6 cellular contexts compared by ENCODE assay signal in genomic region chr16:30194177-30194925, GRCh38. TPM values are rescaled to one million over a fixed set of nuclear protein-coding genes. Genes with fewer than 3 reads are reported as not detected.
DNase-seq lines count a peak whose midpoint lies in the region; ATAC-seq and TF ChIP-seq lines count a peak whose summit lies in the region.
"Not testable (repeated sequence)": the region's sequence is repeated elsewhere in the genome, so short reads cannot be mapped to it uniquely, and the experiment has no call there.

No MANE protein-coding gene starts in this region.

- not testable (repeated sequence) for TF ChIP-seq CTCF in fibroblast of pulmonary artery (IDR thresholded peaks at IDR 0.05; ENCODE audit: low read length, missing control alignments)

- H3K79me1 ChIP-seq in neuronal stem cell (ENCODE audit: low read depth, low read length) = not testable (repeated sequence)

- not testable (repeated sequence) for H2BK15ac ChIP-seq in neuronal stem cell (ENCODE audit: low read length)

- ATAC-seq in GM21381 (IDR thresholded peaks at IDR 0.05; ENCODE audit: unreplicated experiment) = peak; percentile 56
- peak; percentile 53 for ATAC-seq in HG03139 (IDR thresholded peaks at IDR 0.05; ENCODE audit: unreplicated experiment)
- peak; percentile 70 to 75 for ATAC-seq in activated CD4-positive, CD25-positive, alpha-beta regulatory T cell treated with anti-CD3 and anti-CD28 coated beads, Interleukin-2, amount 50 U/mL, for 24 hours

- H2AFZ ChIP-seq in neuronal stem cell (ENCODE audit: low read length) = not testable (repeated sequence)

- not testable (repeated sequence) for DNase-seq in fibroblast of pulmonary artery (ENCODE audit: low read depth); neuronal stem cell (ENCODE audit: low spot score)

- not testable (repeated sequence) for H4K20me1 ChIP-seq in BLaER1

- not testable (repeated sequence) for H4K8ac ChIP-seq in neuronal stem cell (ENCODE audit: low read depth, low read length)

- H3K23ac ChIP-seq in neuronal stem cell (ENCODE audit: low read depth, low read length, poor library complexity) = not testable (repeated sequence)

- not testable (repeated sequence) for H3K36me3 ChIP-seq in BLaER1; neuronal stem cell (replicated peaks in 1 of 2; ENCODE audit: control insufficient read depth in 2 of 2, insufficient read depth in 2 of 2, low read length in 2 of 2)

- H3K18ac ChIP-seq in neuronal stem cell (ENCODE audit: low read length) = not testable (repeated sequence)

- H3K9me3 ChIP-seq in BLaER1; neuronal stem cell (replicated peaks in 1 of 2; ENCODE audit: control insufficient read depth in 2 of 2, insufficient read depth in 1 of 2, low read depth in 1 of 2, low read length in 2 of 2): not testable (repeated sequence)

- not testable (repeated sequence) for H3K27ac ChIP-seq in BLaER1; neuronal stem cell (replicated peaks; ENCODE audit: low read length)

- H2BK5ac ChIP-seq in neuronal stem cell (ENCODE audit: low read length) = not testable (repeated sequence)

- H2BK120ac ChIP-seq in neuronal stem cell (ENCODE audit: low read depth, low read length) = not testable (repeated sequence)

- H3K4ac ChIP-seq in neuronal stem cell (ENCODE audit: low read length) = not testable (repeated sequence)

- not testable (repeated sequence) for H4K91ac ChIP-seq in neuronal stem cell (ENCODE audit: low read depth, low read length, poor library complexity)

- no CpG with 5 or more reads among the region's 60 CpGs for WGBS in neuronal stem cell (ENCODE audit: extremely low coverage in 2 of 2, insufficient read length in 2 of 2, insufficient replicate concordance in 1 of 2), 2 donors

- H2BK12ac ChIP-seq in neuronal stem cell (ENCODE audit: low read length) = not testable (repeated sequence)

- peak overlapping the region; percentile 74 for H3K4me2 ChIP-seq in BLaER1
- peak overlapping the region; percentile 69 for H3K4me2 ChIP-seq in neuronal stem cell (ENCODE audit: insufficient read depth, low read length, poor library complexity, severe bottlenecking)

- H3K4me3 ChIP-seq in BLaER1 = peak overlapping the region; percentile 62
- H3K4me3 ChIP-seq in fibroblast of pulmonary artery (replicated peaks; ENCODE audit: low read depth, low read length) = peak overlapping the region; percentile 47
- peak overlapping the region; percentile 48 to 73 for H3K4me3 ChIP-seq in neuronal stem cell (ENCODE audit: low read length in 2 of 2)

- H3K14ac ChIP-seq in neuronal stem cell (ENCODE audit: low read length) = not testable (repeated sequence)

- not testable (repeated sequence) for H3K4me1 ChIP-seq in BLaER1; neuronal stem cell (ENCODE audit: control insufficient read depth in 2 of 2, insufficient read depth in 1 of 2, low read depth in 1 of 2, low read length in 2 of 2)

- H2AK5ac ChIP-seq in neuronal stem cell (ENCODE audit: low read depth, low read length) = not testable (repeated sequence)

- H3K9ac ChIP-seq in BLaER1; neuronal stem cell (ENCODE audit: low read depth, low read length, poor library complexity): not testable (repeated sequence)

- H3K27me3 ChIP-seq in BLaER1; neuronal stem cell (ENCODE audit: control insufficient read depth in 3 of 3, insufficient read depth in 3 of 3, low read depth in 1 of 3, low read length in 3 of 3): not testable (repeated sequence)

RNA-seq across cellular contexts. Expression of gene SLX1A, which starts 0.7 kb away (rescaled TPM):
- 9.3 TPM for polyA plus RNA-seq in neuronal stem cell (2013, experiment 1 of 2)
- 11.5 TPM for polyA plus RNA-seq in neuronal stem cell (2013, experiment 2 of 2)

RNA-seq across cellular contexts. Expression of gene BOLA2B, which starts 0.9 kb away (rescaled TPM):
- 174 TPM for polyA plus RNA-seq in neuronal stem cell (2013, experiment 1 of 2)
- polyA plus RNA-seq in neuronal stem cell (2013, experiment 2 of 2) = 179 TPM

RNA-seq across cellular contexts. Expression of gene SULT1A3, which starts 4.7 kb away (rescaled TPM):
- 7.7 TPM for polyA plus RNA-seq in neuronal stem cell (2013, experiment 1 of 2)
- 7.4 TPM for polyA plus RNA-seq in neuronal stem cell (2013, experiment 2 of 2)

RNA-seq across cellular contexts. Expression of gene CORO1A, which starts 10.9 kb away (rescaled TPM):
- polyA plus RNA-seq in neuronal stem cell (2013, experiment 1 of 2) = 7.0 TPM
- polyA plus RNA-seq in neuronal stem cell (2013, experiment 2 of 2) = 6.8 TPM

RNA-seq across cellular contexts. Expression of gene NPIPB13, which starts 53.9 kb away (rescaled TPM):
- polyA plus RNA-seq in neuronal stem cell (2013, experiment 1 of 2) = 2.2 TPM
- 2.4 TPM for polyA plus RNA-seq in neuronal stem cell (2013, experiment 2 of 2)
